19 cellular contexts compared by ENCODE assay signal in genomic region chr12:16658699-16659098, GRCh38. TPM values are rescaled to one million over a fixed set of nuclear protein-coding genes. Genes with fewer than 3 reads are reported as not detected.
"Had no signal": no experiment of that assay in that cellular context is flagged by ENCODE, and none has a peak within 500 bp of the region (broad histone marks: within the 10 kb centered on the region; RNA-seq: fewer than 3 reads in every experiment).

No MANE protein-coding gene starts in this region.

- H3K4me1 Mint-ChIP-seq: naive thymus-derived CD8-positive, alpha-beta T cell; nephron progenitor cell; stimulated activated effector memory CD8-positive, alpha-beta T cell treated with anti-CD3 and anti-CD28 coated beads, Interleukin-12 subunit alpha, Interleukin-12 subunit beta, amount 100 ng/mL, for 72 hours had no signal

- ATAC-seq: left ventricle myocardium superior; lower lobe of right lung; naive thymus-derived CD8-positive, alpha-beta T cell; psoas muscle; right cardiac atrium; stimulated activated effector memory CD8-positive, alpha-beta T cell treated with anti-CD3 and anti-CD28 coated beads, Interleukin-12 subunit alpha, Interleukin-12 subunit beta, amount 100 ng/mL, for 72 hours had no signal

- H3K4me3 Mint-ChIP-seq: naive thymus-derived CD8-positive, alpha-beta T cell; nephron progenitor cell; stimulated activated effector memory CD8-positive, alpha-beta T cell treated with anti-CD3 and anti-CD28 coated beads, Interleukin-12 subunit alpha, Interleukin-12 subunit beta, amount 100 ng/mL, for 72 hours; type B pancreatic cell had no signal

- H3K36me3 Mint-ChIP-seq: naive thymus-derived CD8-positive, alpha-beta T cell; type B pancreatic cell had no signal

- H3K27ac Mint-ChIP-seq: naive thymus-derived CD8-positive, alpha-beta T cell; nephron progenitor cell; stimulated activated effector memory CD8-positive, alpha-beta T cell treated with anti-CD3 and anti-CD28 coated beads, Interleukin-12 subunit alpha, Interleukin-12 subunit beta, amount 100 ng/mL, for 72 hours; type B pancreatic cell had no signal

- DNase-seq: dorsolateral prefrontal cortex; effector CD4-positive, alpha-beta T cell; left ventricle myocardium superior; lower lobe of right lung; nephron progenitor cell; occipital lobe; ovary; psoas muscle; right cardiac atrium; sigmoid colon; stimulated activated CD4-positive, alpha-beta T cell treated with anti-CD3 and anti-CD28 coated beads, Interleukin-2, amount 100 ng/mL, for 24 hours; stimulated activated CD4-positive, alpha-beta T cell treated with anti-CD3 and anti-CD28 coated beads, Interleukin-4, amount 100 ng/mL, for 24 hours; stimulated activated naive CD4-positive, alpha-beta T cell treated with Interleukin-2 at 50 U/mL for 16 hours; stomach; thyroid gland had no signal

- H3K36me3 ChIP-seq: lower lobe of right lung, ovary, sigmoid colon, stomach, thyroid gland had no signal

- H3K9me3 Mint-ChIP-seq: type B pancreatic cell had no signal

- H3K4me3 ChIP-seq: dorsolateral prefrontal cortex, lower lobe of right lung, ovary, psoas muscle, sigmoid colon, stomach, thyroid gland had no signal

- H3K9me3 ChIP-seq: ovary, thyroid gland had no signal

- H3K27ac ChIP-seq: dorsolateral prefrontal cortex, lower lobe of right lung, ovary, psoas muscle, sigmoid colon, stomach, thyroid gland had no signal

- H3K4me1 ChIP-seq: lower lobe of right lung, psoas muscle, sigmoid colon, stomach, thyroid gland had no signal

- H3K27me3 ChIP-seq: dorsolateral prefrontal cortex, ovary, sigmoid colon, stomach, thyroid gland had no signal

- H3K27me3 Mint-ChIP-seq: naive thymus-derived CD8-positive, alpha-beta T cell; type B pancreatic cell had no signal

RNA-seq across cellular contexts. Expression of gene LMO3, which starts 52.7 kb away (rescaled TPM):
- total RNA-seq: naive thymus-derived CD8-positive, alpha-beta T cell; renal cortical epithelial cell had no signal
